8 cellular contexts compared by ENCODE assay signal in genomic region chr15:65868546-65869126, GRCh38. TPM values are rescaled to one million over a fixed set of nuclear protein-coding genes. Genes with fewer than 3 reads are reported as not detected.
DNase-seq lines count a peak whose midpoint lies in the region; ATAC-seq and TF ChIP-seq lines count a peak whose summit lies in the region.

No MANE protein-coding gene starts in this region.

- H3K79me2 ChIP-seq in mammary epithelial cell (ENCODE audit: insufficient read depth, low read length) = peaks cover 43% of the 10 kb centered on the region

- H3K27me3 ChIP-seq in HUES48 (ENCODE audit: control insufficient read depth, insufficient read depth, low read length) (no peaks in the 10 kb centered on the region), mammary epithelial cell (ENCODE audit: insufficient read depth, low read length) (no peaks in the 10 kb centered on the region)

- TF ChIP-seq CTCF in AG10803 (conservative IDR thresholded peaks at IDR 0.05; ENCODE audit: low read length) = no peak
- TF ChIP-seq CTCF in mammary epithelial cell (conservative IDR thresholded peaks at IDR 0.05 in 1 of 2, IDR thresholded peaks at IDR 0.05 in 1 of 2; ENCODE audit: extremely low read depth in 1 of 2, insufficient read depth in 1 of 2, low read depth in 1 of 2, low read length in 2 of 2) = no peak

- H3K4me2 ChIP-seq in mammary epithelial cell (ENCODE audit: insufficient read depth, low read depth, low read length) = no peak overlapping the region

- in situ Hi-C loops in mammary epithelial cell (cut with MboI; ENCODE audit: low sequenced_read_pairs in 2 of 2) = no loop called here

- DNase-seq in AG10803 (ENCODE audit: low read depth) = no peak
- DNase-seq in mammary epithelial cell = no peak
- peak; percentile 3 for DNase-seq in myocyte (ENCODE audit: low read depth)
- DNase-seq in OCI-M1 (lab: John Stamatoyannopoulos, UW) = no peak
- DNase-seq in DMS153 (lab: John Stamatoyannopoulos, UW) = no peak

- H4K20me1 ChIP-seq in mammary epithelial cell (ENCODE audit: insufficient read depth, low read length) = no peaks in the 10 kb centered on the region

- WGBS in mammary epithelial cell (ENCODE audit: low coverage, missing lambda C conversion rate) = 90% methylated on average over 8 of the region's 11 CpGs

- BruUV-seq in mammary epithelial cell (replicated peaks; lab: Mats Ljungman, UMichigan) = no TSS peak

- H3K36me3 ChIP-seq in HUES48 (ENCODE audit: control insufficient read depth, insufficient read depth, low read length) = no peaks in the 10 kb centered on the region
- no peaks in the 10 kb centered on the region for H3K36me3 ChIP-seq in mammary epithelial cell (ENCODE audit: insufficient read depth, low read length)

- CTCF ChIA-PET in mammary epithelial cell (lab: Charles Lee; ENCODE audit: low non-redundant PET) = interaction anchor here (0.6 kb wide), 2 partner anchors 34 to 127 kb away, joined by 3 to 10 read pairs; no protein-coding TSS in a partner anchor

- peak overlapping the region; percentile 93 for H3K27ac ChIP-seq in HUES48 (ENCODE audit: low read depth, low read length)
- H3K27ac ChIP-seq in mammary epithelial cell (ENCODE audit: insufficient read depth, low read depth, low read length) = no peak overlapping the region

- H3K4me1 ChIP-seq in HUES48 (ENCODE audit: control insufficient read depth, insufficient read depth, low read length) (peaks cover 10% of the 10 kb centered on the region), mammary epithelial cell (ENCODE audit: insufficient read depth, low read length) (peaks cover 11% of the 10 kb centered on the region)

- ATAC-seq in GM19328 (IDR thresholded peaks at IDR 0.05; ENCODE audit: unreplicated experiment) (no peak), HG03571 (IDR thresholded peaks at IDR 0.05; ENCODE audit: unreplicated experiment) (no peak)

- H3K9me3 ChIP-seq in HUES48 (ENCODE audit: control insufficient read depth, insufficient read depth, low read length) (no peaks in the 10 kb centered on the region), mammary epithelial cell (replicated peaks; ENCODE audit: insufficient read depth, low read length) (no peaks in the 10 kb centered on the region)

- H3K9ac ChIP-seq in HUES48 (ENCODE audit: low read depth, low read length) (peak overlapping the region; percentile 93), mammary epithelial cell (ENCODE audit: insufficient read depth, low read length) (no peak overlapping the region)

- dilution Hi-C loops in mammary epithelial cell (cut with HindIII; ENCODE audit: low sequenced_read_pairs) = loop anchor here (5.0 kb wide), 1 partner anchor 66 kb away; no protein-coding TSS in a partner anchor

- H3K4me3 ChIP-seq in AG10803 (ENCODE audit: low read length) (peak overlapping the region; percentile 99), HUES48 (ENCODE audit: low read depth, low read length) (peak overlapping the region; percentile 94), mammary epithelial cell (replicated peaks in 1 of 3; ENCODE audit: insufficient read depth in 1 of 3, low read depth in 2 of 3, low read length in 3 of 3) (peak overlapping the region; percentile 64 to 96 (median 65))

- intact Hi-C loops in mammary epithelial cell (cut with micrococcal nuclease) = no loop called here

- no peak overlapping the region for H2AFZ ChIP-seq in mammary epithelial cell (ENCODE audit: low read depth, low read length)

RNA-seq across cellular contexts. Expression of gene RAB11A, which starts 0.7 kb away (rescaled TPM):
- total RNA-seq in mammary epithelial cell (100 to 1,000 TPM; 215 to 220 TPM), myocyte (170 and 185 TPM in 2 replicates)
- polyA plus RNA-seq in mammary epithelial cell = 498 TPM
- 220 TPM for polyA minus RNA-seq in mammary epithelial cell
- polyA plus RNA-seq in myocyte (2012) = 173 TPM
